ENCODE assay signal across 8 cellular contexts in the genomic region with DNA sequence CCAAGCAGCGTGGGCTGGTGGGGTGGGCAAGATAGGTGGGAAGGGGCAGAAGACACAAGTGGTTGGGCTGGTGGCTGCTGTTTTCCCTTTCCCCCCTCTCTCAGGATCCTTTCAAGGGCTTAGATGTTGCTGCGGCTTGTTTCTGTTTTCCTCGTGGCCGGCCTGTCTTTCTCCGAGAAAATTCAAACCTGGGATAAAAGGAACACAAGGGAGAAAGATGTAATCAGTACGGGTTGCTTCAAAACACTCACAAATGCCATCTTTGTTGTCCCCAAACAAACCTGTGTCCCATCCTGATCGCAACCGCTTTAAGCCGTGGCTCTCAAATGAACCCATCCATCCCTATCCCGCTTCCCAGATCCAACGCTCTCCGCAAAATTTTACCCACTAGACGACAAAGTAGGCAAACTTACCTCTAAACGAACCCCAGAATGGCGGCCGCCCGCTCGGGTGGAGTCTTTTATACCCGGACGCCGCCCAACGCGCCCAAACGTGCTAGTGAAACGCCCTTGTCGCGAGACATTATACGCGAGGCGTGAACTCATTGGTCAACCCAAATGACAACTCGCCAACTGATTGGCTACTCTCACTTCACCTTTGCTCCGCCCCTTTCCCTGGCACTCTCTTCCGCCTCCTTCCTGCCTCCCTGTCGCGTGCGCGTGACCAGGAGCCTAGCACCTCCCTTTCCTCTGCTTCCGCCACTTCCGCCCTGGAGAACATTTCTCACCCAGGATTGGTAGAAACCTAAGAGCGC. TPM values are rescaled to one million over a fixed set of nuclear protein-coding genes. Genes with fewer than 3 reads are reported as not detected.
DNase-seq lines count a peak whose midpoint lies in the region; ATAC-seq lines count a peak whose summit lies in the region.

A gene (minus strand): TSS at position 433 of the 754 bp plus-strand sequence. CDS start 7,299 bp downstream, outside the sequence.

- H3K27ac Mint-ChIP-seq in natural killer cell treated with Interleukin-12 subunit alpha and Interleukin-12 subunit beta and Interleukin-15 and Interleukin-18, amount 100 ng/mL, for 72 hours, result peak within 1 kb of the TSS; percentile 95 to 98

- DNase-seq in ELF-1 (ENCODE audit: low read depth, low spot score) (peak; percentile 100), H7 (peak; percentile 90), M059J (ENCODE audit: low read depth) (peak; percentile 100), SHP77 (lab: John Stamatoyannopoulos, UW) (peak; percentile 98 to 99), fibroblast of peridontal ligament (ENCODE audit: extremely low read depth) (peak; percentile 100)
- DNase-seq in activated effector memory CD4-positive, alpha-beta T cell treated with Interleukin-2 at 50 U/mL for 16 hours, result peak; percentile 96
- peak; percentile 99 for DNase-seq in natural killer cell treated with Interleukin-12 subunit alpha and Interleukin-12 subunit beta and Interleukin-15 and Interleukin-18, amount 100 ng/mL, for 72 hours (ENCODE audit: low spot score)
- peak; percentile 96 for DNase-seq in stimulated activated naive CD8-positive, alpha-beta T cell treated with anti-CD3 and anti-CD28 coated beads, Interleukin-15, Interleukin-2, amounts not matched to agents 100 U/mL and 50 U/mL, for 24 hours

- no peaks in the 10 kb centered on the region for H3K9me3 Mint-ChIP-seq in natural killer cell treated with Interleukin-12 subunit alpha and Interleukin-12 subunit beta and Interleukin-15 and Interleukin-18, amount 100 ng/mL, for 72 hours

- no peaks in the 10 kb centered on the region for H3K27me3 ChIP-seq in H7 (ENCODE audit: control insufficient read depth, insufficient read depth, low read length)

- peak within 1 kb of the TSS; percentile 64 for H3K4me3 ChIP-seq in H7 (ENCODE audit: insufficient read depth, low read depth, low read length)

- peak within 1 kb of the TSS; percentile 94 for H3K4me3 Mint-ChIP-seq in natural killer cell treated with Interleukin-12 subunit alpha and Interleukin-12 subunit beta and Interleukin-15 and Interleukin-18, amount 100 ng/mL, for 72 hours

- no peaks in the 10 kb centered on the region for H3K27me3 Mint-ChIP-seq in natural killer cell treated with Interleukin-12 subunit alpha and Interleukin-12 subunit beta and Interleukin-15 and Interleukin-18, amount 100 ng/mL, for 72 hours

- H3K36me3 ChIP-seq in H7 (replicated peaks; ENCODE audit: control insufficient read depth, insufficient read depth, low read length), result peaks cover 13% of the 10 kb centered on the region

- peaks cover 57 to 62% of the 10 kb centered on the region in 2 donors for H3K4me1 Mint-ChIP-seq in natural killer cell treated with Interleukin-12 subunit alpha and Interleukin-12 subunit beta and Interleukin-15 and Interleukin-18, amount 100 ng/mL, for 72 hours (ENCODE audit: low read depth in 2 of 2)

- peaks cover 37% of the 10 kb centered on the region for H3K36me3 Mint-ChIP-seq in natural killer cell treated with Interleukin-12 subunit alpha and Interleukin-12 subunit beta and Interleukin-15 and Interleukin-18, amount 100 ng/mL, for 72 hours

- ATAC-seq in natural killer cell treated with Interleukin-12 subunit alpha and Interleukin-12 subunit beta and Interleukin-15 and Interleukin-18, amount 100 ng/mL, for 72 hours, result peak; percentile 93
- ATAC-seq in stimulated activated naive CD8-positive, alpha-beta T cell treated with anti-CD3 and anti-CD28 coated beads, Interleukin-15, Interleukin-2, amounts not matched to agents 100 U/mL and 50 U/mL, for 24 hours, result peak; percentile 85

RNA-seq across cellular contexts. Expression of the gene that starts here (rescaled TPM):
- total RNA-seq in H7 (2014; rRNA removed; shearing (Covaris generic)), result 47.3 and 62.3 TPM in 2 replicates
- 17.9 and 28.8 TPM in 2 replicates for total RNA-seq in M059J (2014; rRNA removed; shearing (Covaris generic))
- total RNA-seq in natural killer cell treated with Interleukin-12 subunit alpha and Interleukin-12 subunit beta and Interleukin-15 and Interleukin-18, amount 100 ng/mL, for 72 hours, result 100 to 1,000 TPM in 1 of 2 donors, 10 to 100 TPM in 1; 97.9 to 119 TPM

Comparison
In these comparisons a context has a peak if more than half of its experiments do, and no peak if none do; other contexts are left out.
1. Peak in every context shown above with its lines: DNase-seq, ATAC-seq and H3K4me3 ChIP-seq.